8 cellular contexts compared by ENCODE assay signal in the genomic region with DNA sequence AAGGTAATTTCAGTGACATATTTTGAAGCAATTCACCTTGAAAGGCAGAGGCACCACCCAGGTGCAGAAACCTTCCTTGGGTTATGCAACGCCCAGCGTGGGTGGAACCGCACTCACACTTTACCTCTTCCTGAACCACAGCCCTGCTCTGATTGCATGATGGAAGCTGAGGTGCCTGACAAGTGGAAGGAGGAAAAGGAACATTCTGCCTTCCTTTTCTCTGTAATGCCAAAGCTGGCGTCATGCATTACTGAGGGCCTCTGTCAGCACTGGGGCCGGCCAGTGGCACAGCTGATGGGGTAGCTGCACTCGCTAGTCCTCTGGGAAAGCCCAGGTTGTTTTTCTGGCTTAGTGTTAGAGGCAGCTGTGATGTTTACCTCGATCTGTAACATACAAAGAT.
DNase-seq lines count a peak whose midpoint lies in the region; ATAC-seq and TF ChIP-seq lines count a peak whose summit lies in the region.

No MANE protein-coding gene starts in this region.

- no peak overlapping the region for H3K4me3 ChIP-seq in tibial nerve

- peaks cover 19% of the 10 kb centered on the region for H3K4me1 Mint-ChIP-seq in activated CD8-positive, alpha-beta T cell treated with anti-CD3 and anti-CD28 coated beads, Interleukin-2, amount 10 ng/mL, durations not matched to agents 7 days and 5 days (ENCODE audit: low read depth)
- H3K4me1 Mint-ChIP-seq in osteocyte (ENCODE audit: unreplicated experiment) = peaks cover 20% of the 10 kb centered on the region

- no peak overlapping the region for H3K4me3 Mint-ChIP-seq in activated CD8-positive, alpha-beta T cell treated with anti-CD3 and anti-CD28 coated beads, Interleukin-2, amount 10 ng/mL, durations not matched to agents 7 days and 5 days
- no peak overlapping the region for H3K4me3 Mint-ChIP-seq in osteocyte (ENCODE audit: unreplicated experiment)

- no peak overlapping the region for H3K27ac ChIP-seq in tibial nerve

- H3K27me3 Mint-ChIP-seq in activated CD8-positive, alpha-beta T cell treated with anti-CD3 and anti-CD28 coated beads, Interleukin-2, amount 10 ng/mL, durations not matched to agents 7 days and 5 days (ENCODE audit: low read depth) = peaks cover 19% of the 10 kb centered on the region
- H3K27me3 Mint-ChIP-seq in osteocyte (ENCODE audit: unreplicated experiment) = no peaks in the 10 kb centered on the region

- peak; percentile 24 for DNase-seq in activated CD8-positive, alpha-beta T cell treated with anti-CD3 and anti-CD28 coated beads, Interleukin-2, amount 10 ng/mL, durations not matched to agents 7 days and 5 days
- DNase-seq in left cardiac atrium (peak; percentile 53), osteocyte (ENCODE audit: extremely low spot score, unreplicated experiment) (no peak), tibial nerve (ENCODE audit: low spot score in 2 of 2) (no peak)
- peak; percentile 4 to 27 for DNase-seq in stimulated activated CD8-positive, alpha-beta memory T cell treated with anti-CD3 and anti-CD28 coated beads, Interleukin-2, amount 100 ng/mL, for 48 hours (ENCODE audit: low read depth in 2 of 2)

- H3K36me3 ChIP-seq in tibial nerve = no peaks in the 10 kb centered on the region

- no peaks in the 10 kb centered on the region for H3K36me3 Mint-ChIP-seq in activated CD8-positive, alpha-beta T cell treated with anti-CD3 and anti-CD28 coated beads, Interleukin-2, amount 10 ng/mL, durations not matched to agents 7 days and 5 days (ENCODE audit: low read depth)
- H3K36me3 Mint-ChIP-seq in osteocyte (ENCODE audit: unreplicated experiment) = peaks cover 2% of the 10 kb centered on the region

- peaks cover 0 to 14% (median 2%) of the 10 kb centered on the region in 4 donors for H3K9me3 ChIP-seq in tibial nerve

- no peak for TF ChIP-seq EP300 in tibial nerve (IDR thresholded peaks at IDR 0.05)

- no peaks in the 10 kb centered on the region for H3K27me3 ChIP-seq in tibial nerve

- no peak overlapping the region for H3K27ac Mint-ChIP-seq in activated CD8-positive, alpha-beta T cell treated with anti-CD3 and anti-CD28 coated beads, Interleukin-2, amount 10 ng/mL, durations not matched to agents 7 days and 5 days
- no peak overlapping the region for H3K27ac Mint-ChIP-seq in osteocyte (ENCODE audit: unreplicated experiment)

- 70 to 76% methylated on average over 7 of the region's 7 CpGs for WGBS in tibial nerve, 2 donors

- intact Hi-C loops in left cardiac atrium (cut with DNase I) = loop anchor here in 1 of 2 donors (10.0 kb wide), 1 partner anchor 56 kb away; no protein-coding TSS in a partner anchor

- peak; percentile 57 for ATAC-seq in HG03108 (IDR thresholded peaks at IDR 0.05; ENCODE audit: unreplicated experiment)
- peak; percentile 44 for ATAC-seq in activated CD8-positive, alpha-beta T cell treated with anti-CD3 and anti-CD28 coated beads, Interleukin-2, amount 10 ng/mL, durations not matched to agents 7 days and 5 days
- peak; percentile 42 to 81 for ATAC-seq in left cardiac atrium
- no peak for ATAC-seq in GM18858 (IDR thresholded peaks at IDR 0.05; ENCODE audit: unreplicated experiment)
- ATAC-seq in GM19397 (IDR thresholded peaks at IDR 0.05; ENCODE audit: unreplicated experiment) = no peak

- H3K9me3 Mint-ChIP-seq in activated CD8-positive, alpha-beta T cell treated with anti-CD3 and anti-CD28 coated beads, Interleukin-2, amount 10 ng/mL, durations not matched to agents 7 days and 5 days (ENCODE audit: insufficient read depth) = peaks cover 6% of the 10 kb centered on the region
- peaks cover 7% of the 10 kb centered on the region for H3K9me3 Mint-ChIP-seq in osteocyte (ENCODE audit: unreplicated experiment)

- TF ChIP-seq POLR2A in tibial nerve (IDR thresholded peaks at IDR 0.05) = no peak

- POLR2A ChIA-PET in activated CD8-positive, alpha-beta T cell treated with anti-CD3 and anti-CD28 coated beads, Interleukin-2, amount 10 ng/mL, durations not matched to agents 7 days and 5 days (lab: Charles Lee) = no interaction called here

- CTCF ChIA-PET in activated CD8-positive, alpha-beta T cell treated with anti-CD3 and anti-CD28 coated beads, Interleukin-2, amount 10 ng/mL, durations not matched to agents 7 days and 5 days (lab: Charles Lee) = interaction anchor here (1.0 kb wide), 1 partner anchor 11 kb away, joined by 4 read pairs; no protein-coding TSS in a partner anchor

- TF ChIP-seq CTCF in osteocyte (IDR thresholded peaks at IDR 0.05) (no peak), tibial nerve (IDR thresholded peaks at IDR 0.05) (no peak)

- peaks cover 0 to 12% (median 9%) of the 10 kb centered on the region in 4 donors for H3K4me1 ChIP-seq in tibial nerve

Comparison
In these comparisons a context has a peak if more than half of its experiments do, and no peak if none do; other contexts are left out.
1. ATAC-seq: peak in HG03108 (single experiment), activated CD8-positive, alpha-beta T cell treated with anti-CD3 and anti-CD28 coated beads, Interleukin-2, amount 10 ng/mL, durations not matched to agents 7 days and 5 days (single experiment) and left cardiac atrium (2 of 2); none in GM18858 (single experiment) and GM19397 (single experiment).
2. DNase-seq: peak in activated CD8-positive, alpha-beta T cell treated with anti-CD3 and anti-CD28 coated beads, Interleukin-2, amount 10 ng/mL, durations not matched to agents 7 days and 5 days (single experiment), left cardiac atrium (single experiment) and stimulated activated CD8-positive, alpha-beta memory T cell treated with anti-CD3 and anti-CD28 coated beads, Interleukin-2, amount 100 ng/mL, for 48 hours (2 of 2); none in osteocyte (single experiment) and tibial nerve (0 of 2).